In the genomic region with DNA sequence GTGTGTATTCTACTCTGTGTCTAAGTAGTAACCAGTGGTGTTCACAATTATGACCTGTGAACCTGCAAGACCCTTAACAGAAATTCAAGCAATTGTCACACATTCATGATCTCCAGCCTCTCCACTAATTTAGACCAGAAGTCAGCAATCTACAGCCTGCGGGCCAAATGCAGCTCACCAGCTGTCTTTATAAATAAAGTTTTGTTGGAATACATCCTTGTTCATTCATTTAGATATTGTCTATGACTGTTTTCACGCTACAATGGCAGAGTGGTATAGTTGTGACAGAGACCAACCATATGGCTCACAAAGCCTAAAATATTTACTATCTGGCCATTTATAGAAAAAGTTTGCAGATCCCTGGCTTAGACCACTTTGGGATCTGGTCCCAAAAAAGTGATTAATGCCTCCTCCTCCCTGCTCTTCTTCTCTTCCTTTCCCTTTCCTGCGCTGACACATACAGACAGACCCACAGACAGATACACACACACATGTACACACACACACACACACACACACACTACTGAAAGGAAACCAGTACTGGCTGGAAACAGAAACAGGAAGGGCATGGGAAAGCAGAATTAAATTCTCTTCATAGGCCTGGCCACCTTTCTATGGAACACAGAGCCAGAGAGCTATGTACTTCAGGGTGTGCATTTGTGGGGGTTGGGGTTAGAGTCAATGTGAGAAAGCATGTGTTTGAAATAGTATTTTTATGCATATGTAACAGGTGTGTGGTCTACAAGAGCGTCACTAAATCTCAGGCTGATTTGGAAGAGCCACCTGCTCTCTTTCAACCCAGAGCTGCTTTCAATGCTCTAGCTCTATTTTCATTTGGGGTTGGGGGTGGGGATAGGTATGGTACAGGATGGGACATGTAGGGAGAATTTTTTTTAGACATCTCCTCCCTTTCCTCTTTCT, we compare ENCODE assay signal across 10 cellular contexts. TPM values are rescaled to one million over a fixed set of nuclear protein-coding genes. Genes with fewer than 3 reads are reported as not detected.
DNase-seq lines count a peak whose midpoint lies in the region; ATAC-seq lines count a peak whose summit lies in the region.
"Had no signal": no experiment of that assay in that cellular context is flagged by ENCODE, and none has a peak within 500 bp of the region (broad histone marks: within the 10 kb centered on the region; RNA-seq: fewer than 3 reads in every experiment).

No MANE protein-coding gene starts in this region.

- no peaks in the 10 kb centered on the region for H3K9me3 Mint-ChIP-seq in activated CD8-positive, alpha-beta T cell treated with anti-CD3 and anti-CD28 coated beads, Interleukin-2, amount 10 ng/mL, durations not matched to agents 7 days and 5 days (ENCODE audit: insufficient read depth)

- CTCF ChIA-PET in activated CD8-positive, alpha-beta T cell treated with anti-CD3 and anti-CD28 coated beads, Interleukin-2, amount 10 ng/mL, durations not matched to agents 7 days and 5 days (lab: Charles Lee), result interaction anchor here (2.1 kb wide), 1 partner anchor 62 kb away, joined by 5 read pairs; no protein-coding TSS in a partner anchor

- H3K4me1 Mint-ChIP-seq in activated CD8-positive, alpha-beta T cell treated with anti-CD3 and anti-CD28 coated beads, Interleukin-2, amount 10 ng/mL, durations not matched to agents 7 days and 5 days (ENCODE audit: low read depth), result peaks cover 14% of the 10 kb centered on the region

- POLR2A ChIA-PET in activated CD8-positive, alpha-beta T cell treated with anti-CD3 and anti-CD28 coated beads, Interleukin-2, amount 10 ng/mL, durations not matched to agents 7 days and 5 days (lab: Charles Lee), result no interaction called here

- no peak overlapping the region for H3K27ac Mint-ChIP-seq in activated CD8-positive, alpha-beta T cell treated with anti-CD3 and anti-CD28 coated beads, Interleukin-2, amount 10 ng/mL, durations not matched to agents 7 days and 5 days

- no peak overlapping the region for H3K4me3 Mint-ChIP-seq in activated CD8-positive, alpha-beta T cell treated with anti-CD3 and anti-CD28 coated beads, Interleukin-2, amount 10 ng/mL, durations not matched to agents 7 days and 5 days
- H3K4me3 Mint-ChIP-seq: T-helper 17 cell had no signal

- no peaks in the 10 kb centered on the region for H3K27me3 Mint-ChIP-seq in activated CD8-positive, alpha-beta T cell treated with anti-CD3 and anti-CD28 coated beads, Interleukin-2, amount 10 ng/mL, durations not matched to agents 7 days and 5 days (ENCODE audit: low read depth)
- H3K27me3 Mint-ChIP-seq: T-helper 17 cell had no signal

- ATAC-seq in GM18870 (IDR thresholded peaks at IDR 0.05; ENCODE audit: unreplicated experiment) (peak; percentile 77), GM21723 (IDR thresholded peaks at IDR 0.05; ENCODE audit: unreplicated experiment) (peak; percentile 83), HG03521 (IDR thresholded peaks at IDR 0.05; ENCODE audit: unreplicated experiment) (peak; percentile 74)
- ATAC-seq in activated CD8-positive, alpha-beta T cell treated with anti-CD3 and anti-CD28 coated beads, Interleukin-2, amount 10 ng/mL, durations not matched to agents 7 days and 5 days, result no peak
- ATAC-seq: T-helper 17 cell had no signal

- no peaks in the 10 kb centered on the region for H3K36me3 Mint-ChIP-seq in activated CD8-positive, alpha-beta T cell treated with anti-CD3 and anti-CD28 coated beads, Interleukin-2, amount 10 ng/mL, durations not matched to agents 7 days and 5 days (ENCODE audit: low read depth)

- peak; percentile 0 for DNase-seq in globus pallidus (ENCODE audit: low spot score)
- DNase-seq in GF-D8 (lab: John Stamatoyannopoulos, UW), result no peak
- no peak for DNase-seq in activated CD8-positive, alpha-beta T cell treated with anti-CD3 and anti-CD28 coated beads, Interleukin-2, amount 10 ng/mL, durations not matched to agents 7 days and 5 days
- DNase-seq in SHP77 (lab: John Stamatoyannopoulos, UW), result no peak
- DNase-seq in NCI-H146 (lab: John Stamatoyannopoulos, UW), result no peak
- DNase-seq: H7, T-helper 17 cell had no signal

RNA-seq across cellular contexts. Expression of gene TMEM164, which starts 49.7 kb away (rescaled TPM):
- 10 to 100 TPM; 17.5 to 24.1 TPM for total RNA-seq in activated CD8-positive, alpha-beta T cell treated with anti-CD3 and anti-CD28 coated beads, Interleukin-2, amount 10 ng/mL, durations not matched to agents 7 days and 5 days
